Comparison of ENCODE assay signal across 28 cellular contexts in genomic region chr13:46195017-46195416, GRCh38. TPM values are rescaled to one million over a fixed set of nuclear protein-coding genes. Genes with fewer than 3 reads are reported as not detected.
"Had no signal": no experiment of that assay in that cellular context is flagged by ENCODE, and none has a peak within 500 bp of the region (broad histone marks: within the 10 kb centered on the region; RNA-seq: fewer than 3 reads in every experiment).

No MANE protein-coding gene starts in this region.

- H3K4me3 Mint-ChIP-seq: activated CD4-positive, alpha-beta memory T cell treated with anti-CD3 and anti-CD28 coated beads, Interleukin-2, amount 10 ng/mL, durations not matched to agents 7 days and 5 days; activated CD4-positive, alpha-beta T cell treated with anti-CD3 and anti-CD28 coated beads, Interleukin-2, amount 10 ng/mL, durations not matched to agents 7 days and 5 days; activated naive CD4-positive, alpha-beta T cell treated with anti-CD3 and anti-CD28 coated beads, Interleukin-2, amount 10 ng/mL, durations not matched to agents 7 days and 5 days; activated naive CD8-positive, alpha-beta T cell treated with anti-CD3 and anti-CD28 coated beads, Interleukin-2, amount 10 ng/mL, durations not matched to agents 7 days and 5 days; activated T-cell treated with anti-CD3 and anti-CD28 coated beads, Interleukin-2, amount 50 U/mL, for 24 hours; activated T-cell treated with anti-CD3 and anti-CD28 coated beads, Interleukin-2, amount 50 U/mL, for 72 hours; brain; endodermal cell had no signal

- H3K27ac Mint-ChIP-seq: activated CD4-positive, alpha-beta memory T cell treated with anti-CD3 and anti-CD28 coated beads, Interleukin-2, amount 10 ng/mL, durations not matched to agents 7 days and 5 days; activated CD4-positive, alpha-beta T cell treated with anti-CD3 and anti-CD28 coated beads, Interleukin-2, amount 10 ng/mL, durations not matched to agents 7 days and 5 days; activated naive CD4-positive, alpha-beta T cell treated with anti-CD3 and anti-CD28 coated beads, Interleukin-2, amount 10 ng/mL, durations not matched to agents 7 days and 5 days; activated naive CD4-positive, alpha-beta T cell treated with anti-CD3 and anti-CD28 coated beads, Interleukin-2, amount 50 U/mL, for 72 hours; activated naive CD8-positive, alpha-beta T cell treated with anti-CD3 and anti-CD28 coated beads, Interleukin-2, amount 10 ng/mL, durations not matched to agents 7 days and 5 days; activated T-cell treated with anti-CD3 and anti-CD28 coated beads, Interleukin-2, amount 50 U/mL, for 24 hours; activated T-cell treated with anti-CD3 and anti-CD28 coated beads, Interleukin-2, amount 50 U/mL, for 72 hours; brain; endodermal cell had no signal

- H3K4me3 ChIP-seq: ascending aorta, breast epithelium, cardiac muscle cell, colonic mucosa had no signal

- H3K9me3 ChIP-seq: ascending aorta, breast epithelium, colonic mucosa had no signal

- H3K4me1 ChIP-seq: ascending aorta, breast epithelium, colonic mucosa had no signal

- H3K36me3 Mint-ChIP-seq: brain had no signal

- H3K4me1 Mint-ChIP-seq: brain, endodermal cell had no signal

- H3K27me3 ChIP-seq: ascending aorta, breast epithelium, cardiac muscle cell, colonic mucosa had no signal

- H3K27me3 Mint-ChIP-seq: activated CD4-positive, alpha-beta T cell treated with anti-CD3 and anti-CD28 coated beads, Interleukin-2, amount 10 ng/mL, durations not matched to agents 7 days and 5 days; activated T-cell treated with anti-CD3 and anti-CD28 coated beads, Interleukin-2, amount 50 U/mL, for 24 hours had no signal

- H3K9me3 Mint-ChIP-seq: activated CD4-positive, alpha-beta memory T cell treated with anti-CD3 and anti-CD28 coated beads, Interleukin-2, amount 10 ng/mL, durations not matched to agents 7 days and 5 days; activated naive CD4-positive, alpha-beta T cell treated with anti-CD3 and anti-CD28 coated beads, Interleukin-2, amount 10 ng/mL, durations not matched to agents 7 days and 5 days; activated T-cell treated with anti-CD3 and anti-CD28 coated beads, Interleukin-2, amount 50 U/mL, for 24 hours; activated T-cell treated with anti-CD3 and anti-CD28 coated beads, Interleukin-2, amount 50 U/mL, for 72 hours; brain; endodermal cell had no signal

- H3K36me3 ChIP-seq: ascending aorta, breast epithelium, cardiac muscle cell, colonic mucosa had no signal

- DNase-seq: activated CD4-positive, alpha-beta memory T cell treated with anti-CD3 and anti-CD28 coated beads, Interleukin-2, amount 10 ng/mL, durations not matched to agents 7 days and 5 days; activated CD4-positive, alpha-beta T cell treated with anti-CD3 and anti-CD28 coated beads for 1 hour; activated CD4-positive, alpha-beta T cell treated with anti-CD3 and anti-CD28 coated beads for 4 hours; activated CD4-positive, alpha-beta T cell treated with anti-CD3 and anti-CD28 coated beads, Interleukin-2, amount 10 ng/mL, durations not matched to agents 7 days and 5 days; activated CD4-positive, alpha-beta T cell treated with anti-CD3 and anti-CD28 coated beads, Interleukin-2, amount 50 U/mL, for 4 hours; activated CD8-positive, alpha-beta memory T cell treated with anti-CD3 and anti-CD28 coated beads, Interleukin-2, amount 50 U/mL, for 48 hours; activated gamma-delta T cell; activated naive CD4-positive, alpha-beta T cell; activated naive CD4-positive, alpha-beta T cell treated with anti-CD3 and anti-CD28 coated beads, Interleukin-2, amount 10 ng/mL, durations not matched to agents 7 days and 5 days; activated naive CD8-positive, alpha-beta T cell treated with anti-CD3 and anti-CD28 coated beads, Interleukin-2, amount 10 ng/mL, durations not matched to agents 7 days and 5 days; activated T-cell treated with anti-CD3 and anti-CD28 coated beads for 4 hours; activated T-cell treated with anti-CD3 and anti-CD28 coated beads, Interleukin-2, amount 50 U/mL, for 24 hours; activated T-cell treated with anti-CD3 and anti-CD28 coated beads, Interleukin-2, amount 50 U/mL, for 72 hours; central memory CD4-positive, alpha-beta T cell; cerebellar nuclear complex; colonic mucosa; effector CD8-positive, alpha-beta T cell; endodermal cell; foreskin fibroblast; head of caudate nucleus; T-helper 2 cell had no signal

- H3K27ac ChIP-seq: ascending aorta, breast epithelium, cardiac muscle cell, colonic mucosa had no signal

- ATAC-seq: activated naive CD4-positive, alpha-beta T cell treated with anti-CD3 and anti-CD28 coated beads, Interleukin-2, amount 50 U/mL, for 72 hours; activated T-cell treated with anti-CD3 and anti-CD28 coated beads, Interleukin-2, amount 50 U/mL, for 72 hours; esophagus mucosa had no signal

RNA-seq across cellular contexts. Expression of gene LRRC63, which starts 16.7 kb away (rescaled TPM):
- total RNA-seq: ascending aorta, colonic mucosa, endodermal cell, epithelial cell of proximal tubule, esophagus mucosa had no signal
